Comparison of ENCODE assay signal across 28 cellular contexts in the genomic region with DNA sequence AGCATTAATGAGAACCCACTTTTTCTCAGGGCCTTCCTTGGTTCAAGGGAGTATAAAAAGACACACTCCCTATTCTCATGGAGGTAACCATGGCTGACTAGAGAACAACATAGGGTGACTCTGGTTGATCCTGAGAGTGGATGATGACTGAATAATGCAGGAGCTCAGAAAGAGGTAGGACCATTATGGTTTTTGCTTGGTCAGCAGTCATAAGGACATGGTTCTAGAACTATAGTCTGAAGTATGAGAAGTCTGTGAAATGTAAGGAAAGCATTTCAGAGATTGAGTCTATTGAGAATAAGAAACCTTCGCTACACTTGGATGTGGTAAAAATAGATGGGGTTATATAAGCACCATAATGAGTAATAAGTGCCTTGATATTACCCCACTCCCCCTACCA.
"Had no signal": no experiment of that assay in that cellular context is flagged by ENCODE, and none has a peak within 500 bp of the region (broad histone marks: within the 10 kb centered on the region; RNA-seq: fewer than 3 reads in every experiment).

No MANE protein-coding gene starts in this region.

- DNase-seq: natural killer cell; occipital lobe; ovary; posterior cingulate gyrus; psoas muscle; right cardiac atrium; spleen; stimulated activated CD4-positive, alpha-beta T cell treated with anti-CD3 and anti-CD28 coated beads, Interleukin-12 subunit alpha, Interleukin-12 subunit beta, amount 100 ng/mL, for 4 hours; stimulated activated CD4-positive, alpha-beta T cell treated with anti-CD3 and anti-CD28 coated beads, Interleukin-1b, Interleukin-23, amount 100 ng/mL, for 48 hours; stimulated activated CD4-positive, alpha-beta T cell treated with anti-CD3 and anti-CD28 coated beads, Interleukin-4, amount 100 ng/mL, for 1 hour; stimulated activated CD4-positive, alpha-beta T cell treated with anti-CD3 and anti-CD28 coated beads, Interleukin-4, amount 100 ng/mL, for 4 hours; stimulated activated CD8-positive, alpha-beta memory T cell treated with anti-CD3 and anti-CD28 coated beads, Interleukin-4, amount 100 ng/mL, for 48 hours; stimulated activated naive CD4-positive, alpha-beta T cell; stimulated activated naive CD8-positive, alpha-beta T cell treated with anti-CD3 and anti-CD28 coated beads, Interleukin-15, amount 100 ng/mL, for 72 hours; stimulated activated naive CD8-positive, alpha-beta T cell treated with anti-CD3 and anti-CD28 coated beads, Interleukin-15, Interleukin-2, amounts not matched to agents 100 U/mL and 50 U/mL, for 24 hours; substantia nigra; testis; tibial artery; transverse colon; upper lobe of right lung had no signal

- H3K79me2 ChIP-seq: parathyroid adenoma had no signal

- H3K36me3 ChIP-seq: neural progenitor cell, ovary, spleen, suprapubic skin, tibial artery, transverse colon, upper lobe of right lung, vagina had no signal

- H3K4me1 ChIP-seq: neural progenitor cell, parathyroid adenoma, psoas muscle, spleen, suprapubic skin, testis, tibial artery, transverse colon, upper lobe of right lung, vagina had no signal

- H2AFZ ChIP-seq: neural progenitor cell, parathyroid adenoma had no signal

- ATAC-seq: natural killer cell; psoas muscle; right cardiac atrium; sciatic nerve; stimulated activated memory B cell treated with anti-CD40 and anti-IgM and Interleukin-4, amounts not matched to agents 10 μg/mL and 1 μg/mL and 100 μg/mL, for 72 hours; stimulated activated naive CD8-positive, alpha-beta T cell treated with anti-CD3 and anti-CD28 coated beads, Interleukin-15, amount 100 ng/mL, for 72 hours; stimulated activated naive CD8-positive, alpha-beta T cell treated with anti-CD3 and anti-CD28 coated beads, Interleukin-15, Interleukin-2, amounts not matched to agents 100 U/mL and 50 U/mL, for 24 hours; upper lobe of right lung had no signal

- H3K9ac ChIP-seq: neural progenitor cell, parathyroid adenoma had no signal

- H3K4me2 ChIP-seq: neural progenitor cell, smooth muscle cell had no signal

- H3K4me3 ChIP-seq: neural progenitor cell, ovary, psoas muscle, skin epidermis, smooth muscle cell, spleen, suprapubic skin, testis, tibial artery, transverse colon, upper lobe of right lung, vagina had no signal

- H3K9me3 ChIP-seq: ovary, psoas muscle, suprapubic skin, testis, tibial artery, transverse colon, upper lobe of right lung, vagina had no signal

- H3K27me3 ChIP-seq: neural progenitor cell, ovary, spleen, suprapubic skin, testis, tibial artery, transverse colon, upper lobe of right lung, vagina had no signal

- H3K27ac ChIP-seq: neural progenitor cell, ovary, parathyroid adenoma, psoas muscle, skin epidermis, spleen, suprapubic skin, testis, tibial artery, transverse colon, upper lobe of right lung, vagina had no signal
